In the genomic region with DNA sequence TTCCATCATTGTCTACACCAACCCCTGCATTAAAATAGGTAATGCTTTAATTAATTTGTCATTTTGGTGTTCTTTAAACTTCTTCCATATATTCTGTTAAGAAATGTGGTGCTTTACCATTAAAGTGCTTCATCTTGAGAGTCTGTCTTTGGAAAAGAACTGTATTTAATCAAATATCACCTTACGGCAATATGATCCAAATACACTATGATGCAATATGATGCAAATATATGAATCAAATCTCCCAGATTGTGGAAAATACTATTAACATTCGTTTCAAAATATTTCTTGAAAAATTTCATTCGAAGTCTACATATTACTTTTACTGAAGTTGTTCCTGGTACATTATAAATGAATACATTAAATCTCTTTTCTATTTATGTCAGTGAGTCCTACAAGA, we compare ENCODE assay signal across 20 cellular contexts. TPM values are rescaled to one million over a fixed set of nuclear protein-coding genes. Genes with fewer than 3 reads are reported as not detected.
A peak's percentile ranks its signal among the peaks of the same experiment; 100 is the strongest.
DNase-seq lines count a peak whose midpoint lies in the region; ATAC-seq, FAIRE-seq and TF ChIP-seq lines count a peak whose summit lies in the region.
"Had no signal": no experiment of that assay in that cellular context is flagged by ENCODE, and none has a peak within 500 bp of the region (broad histone marks: within the 10 kb centered on the region; RNA-seq: fewer than 3 reads in every experiment).

No MANE protein-coding gene starts in this region.

- no peak overlapping the region for H3K4me3 Mint-ChIP-seq in natural killer cell treated with Interleukin-12 subunit alpha and Interleukin-12 subunit beta and Interleukin-15 and Interleukin-18, amount 100 ng/mL, for 72 hours
- no peak overlapping the region for H3K4me3 Mint-ChIP-seq in natural killer cell
- H3K4me3 Mint-ChIP-seq in effector memory CD8-positive, alpha-beta T cell = peak overlapping the region; percentile 69 to 72

- TF ChIP-seq CTCF in natural killer cell (IDR thresholded peaks at IDR 0.05) = no peak

- peak; percentile 47 for FAIRE-seq in GM19239 (lab: Jason Lieb, UNC)
- FAIRE-seq: A549, H1 had no signal

- H3K27ac Mint-ChIP-seq in natural killer cell treated with Interleukin-12 subunit alpha and Interleukin-12 subunit beta and Interleukin-15 and Interleukin-18, amount 100 ng/mL, for 72 hours = peak overlapping the region; percentile 60 to 70
- H3K27ac Mint-ChIP-seq in natural killer cell = peak overlapping the region in 1 of 2 donors; percentile 84
- peak overlapping the region; percentile 79 to 82 for H3K27ac Mint-ChIP-seq in effector memory CD8-positive, alpha-beta T cell

- intact Hi-C loops in natural killer cell (cut with micrococcal nuclease) = no loop called here

- peaks cover 28% of the 10 kb centered on the region for H3K36me3 Mint-ChIP-seq in natural killer cell treated with Interleukin-12 subunit alpha and Interleukin-12 subunit beta and Interleukin-15 and Interleukin-18, amount 100 ng/mL, for 72 hours
- peaks cover 9% of the 10 kb centered on the region for H3K36me3 Mint-ChIP-seq in natural killer cell
- peaks cover 85% of the 10 kb centered on the region for H3K36me3 Mint-ChIP-seq in effector memory CD8-positive, alpha-beta T cell (ENCODE audit: insufficient read depth)

- no peaks in the 10 kb centered on the region for H3K27me3 Mint-ChIP-seq in natural killer cell treated with Interleukin-12 subunit alpha and Interleukin-12 subunit beta and Interleukin-15 and Interleukin-18, amount 100 ng/mL, for 72 hours
- no peaks in the 10 kb centered on the region for H3K27me3 Mint-ChIP-seq in natural killer cell (ENCODE audit: low read depth in 2 of 2)
- no peaks in the 10 kb centered on the region for H3K27me3 Mint-ChIP-seq in effector memory CD8-positive, alpha-beta T cell

- no peak for ATAC-seq in natural killer cell treated with Interleukin-12 subunit alpha and Interleukin-12 subunit beta and Interleukin-15 and Interleukin-18, amount 100 ng/mL, for 72 hours
- ATAC-seq in natural killer cell = no peak
- ATAC-seq in effector memory CD8-positive, alpha-beta T cell (replicated peaks) = no peak
- no peak for ATAC-seq in GM18498 (IDR thresholded peaks at IDR 0.05; ENCODE audit: unreplicated experiment)
- no peak for ATAC-seq in HG03460 (IDR thresholded peaks at IDR 0.05; ENCODE audit: unreplicated experiment)
- ATAC-seq: A549, Panc1 had no signal

- H3K4me1 Mint-ChIP-seq in natural killer cell treated with Interleukin-12 subunit alpha and Interleukin-12 subunit beta and Interleukin-15 and Interleukin-18, amount 100 ng/mL, for 72 hours (ENCODE audit: low read depth in 2 of 2) = peaks cover 2 to 7% of the 10 kb centered on the region in 2 donors
- peaks cover 0 to 12% of the 10 kb centered on the region in 2 donors for H3K4me1 Mint-ChIP-seq in natural killer cell
- H3K4me1 Mint-ChIP-seq in effector memory CD8-positive, alpha-beta T cell (ENCODE audit: low read depth in 2 of 2) = peaks cover 6 to 7% of the 10 kb centered on the region in 2 donors

- DNase-seq in natural killer cell treated with Interleukin-12 subunit alpha and Interleukin-12 subunit beta and Interleukin-15 and Interleukin-18, amount 100 ng/mL, for 72 hours (ENCODE audit: low spot score) = no peak
- DNase-seq in natural killer cell (no peak), GM19239 (ENCODE audit: insufficient read length, low spot score) (no peak), ACHN (no peak)
- no peak for DNase-seq in effector memory CD8-positive, alpha-beta T cell
- DNase-seq: C1 segment of cervical spinal cord, HCEC 1CT, NCI-H1092, NCI-H1417 treated with DMSO at 0.1 percent for 48 hours, NCI-H1694 treated with DMSO at 0.1 percent for 48 hours, NCI-H2081, NCI-H226, NCI-H510A, NCI-H69, SHP77 had no signal

- in situ Hi-C loops in ACHN (cut with HindIII; ENCODE audit: low pct_ligation_motif_present, low pct_unique_long_range_greater_than_20kb, low sequenced_read_pairs) = no loop called here

- H3K9me3 Mint-ChIP-seq in natural killer cell treated with Interleukin-12 subunit alpha and Interleukin-12 subunit beta and Interleukin-15 and Interleukin-18, amount 100 ng/mL, for 72 hours = no peaks in the 10 kb centered on the region
- H3K9me3 Mint-ChIP-seq in natural killer cell = no peaks in the 10 kb centered on the region
- H3K9me3 Mint-ChIP-seq in effector memory CD8-positive, alpha-beta T cell = no peaks in the 10 kb centered on the region

RNA-seq across cellular contexts. Expression of gene VPS4B, which starts 23.0 kb away (rescaled TPM):
- 10 to 100 TPM; 66.7 to 86.5 TPM for total RNA-seq in natural killer cell treated with Interleukin-12 subunit alpha and Interleukin-12 subunit beta and Interleukin-15 and Interleukin-18, amount 100 ng/mL, for 72 hours
- total RNA-seq in natural killer cell = 100 to 1,000 TPM; 101 to 128 (median 107) TPM

RNA-seq across cellular contexts. Expression of gene KDSR, which starts 32.3 kb away (rescaled TPM):
- total RNA-seq in natural killer cell treated with Interleukin-12 subunit alpha and Interleukin-12 subunit beta and Interleukin-15 and Interleukin-18, amount 100 ng/mL, for 72 hours = 10 to 100 TPM; 21.4 to 38.5 TPM
- 10 to 100 TPM; 11.1 to 15.1 (median 11.6) TPM for total RNA-seq in natural killer cell

Comparison
In these comparisons a context has a peak if more than half of its experiments do, and no peak if none do; other contexts are left out.
1. H3K4me3 Mint-ChIP-seq: peak in effector memory CD8-positive, alpha-beta T cell (2 of 2); none in natural killer cell treated with Interleukin-12 subunit alpha and Interleukin-12 subunit beta and Interleukin-15 and Interleukin-18, amount 100 ng/mL, for 72 hours (single experiment) and natural killer cell (single experiment).